ENCODE assay signal across 12 cellular contexts in the genomic region with DNA sequence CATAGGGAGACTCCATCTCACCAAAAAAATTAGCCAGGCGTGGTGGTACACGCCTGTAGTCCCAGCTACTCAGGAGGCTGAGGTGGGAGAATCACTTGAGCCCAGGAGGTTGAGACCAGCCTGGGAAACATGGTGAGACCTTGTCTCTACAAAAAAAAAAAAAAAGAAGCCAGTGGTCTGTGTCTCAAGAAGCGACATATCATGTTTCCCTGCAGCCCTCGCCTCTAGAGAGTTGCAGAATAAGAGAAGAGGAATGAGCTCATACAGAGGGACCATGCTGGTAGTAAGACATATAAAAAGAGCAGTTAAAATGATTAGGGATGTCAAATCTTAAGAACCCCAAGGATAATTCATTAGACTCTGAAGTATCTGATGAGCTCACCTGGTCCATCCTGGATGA.
DNase-seq lines count a peak whose midpoint lies in the region; TF ChIP-seq lines count a peak whose summit lies in the region.
"Had no signal": no experiment of that assay in that cellular context is flagged by ENCODE, and none has a peak within 500 bp of the region (broad histone marks: within the 10 kb centered on the region; RNA-seq: fewer than 3 reads in every experiment).

No MANE protein-coding gene starts in this region.

- DNase-seq in DMS 273 (lab: John Stamatoyannopoulos, UW; ENCODE audit: unreplicated experiment): peak; percentile 5
- DNase-seq in DMS 273 treated with DMSO at 0.1 percent for 48 hours (lab: John Stamatoyannopoulos, UW): no peak
- DNase-seq in HEK293T (ENCODE audit: extremely low spot score): no peak
- peak; percentile 70 for DNase-seq in NCI-H2107 treated with DMSO at 0.1 percent for 48 hours (lab: John Stamatoyannopoulos, UW; ENCODE audit: unreplicated experiment)
- peak; percentile 81 for DNase-seq in left kidney (ENCODE audit: low read depth, low spot score)
- DNase-seq in COR-L47 (lab: John Stamatoyannopoulos, UW): no peak
- no peak for DNase-seq in T-helper 2 cell
- DNase-seq: CD8-positive, alpha-beta T cell; GOT3; MV-4-11; NCI-H82; T-cell had no signal

- POLR2A ChIA-PET in HEK293T (lab: Yijun Ruan, JAX): no interaction called here

- CTCF ChIA-PET in HEK293T (lab: Yijun Ruan, JAX): interaction anchor here (0.7 kb wide), 1 partner anchor 17 kb away, joined by 3 read pairs; no protein-coding TSS in a partner anchor

TF ChIP-seq in HEK293T, 16 proteins besides CTCF, POLR2A, EP300 and RAD21:
- TF ChIP-seq SP1 (IDR thresholded peaks at IDR 0.05) (no peak), ZNF384 (IDR thresholded peaks at IDR 0.05) (peak; percentile 79)

Comparison
In these comparisons a context has a peak if more than half of its experiments do, and no peak if none do; other contexts are left out.
1. DNase-seq: peak in DMS 273 (single experiment), NCI-H2107 treated with DMSO at 0.1 percent for 48 hours (single experiment) and left kidney (single experiment); none in DMS 273 treated with DMSO at 0.1 percent for 48 hours (single experiment), HEK293T (single experiment), COR-L47 (single experiment) and T-helper 2 cell (0 of 5).